Comparison of ENCODE assay signal across 13 cellular contexts in genomic region chr3:123976904-123977303, GRCh38. TPM values are rescaled to one million over a fixed set of nuclear protein-coding genes. Genes with fewer than 3 reads are reported as not detected.
"Had no signal": no experiment of that assay in that cellular context is flagged by ENCODE, and none has a peak within 500 bp of the region (broad histone marks: within the 10 kb centered on the region; RNA-seq: fewer than 3 reads in every experiment).

No MANE protein-coding gene starts in this region.

RNA-seq across cellular contexts. Expression of gene ROPN1, which starts 15.0 kb away (rescaled TPM):
- total RNA-seq: activated B cell treated with CpG ODN at 0.5 μM for 24 hours; activated CD8-positive, alpha-beta T cell treated with anti-CD3 and anti-CD28 coated beads for 36 hours; activated T-cell treated with anti-CD3 and anti-CD28 coated beads, Interleukin-2, amount 50 U/mL, for 4 hours; activated T-helper 17 cell treated with anti-CD3 and anti-CD28 coated beads, Interleukin-2, amount 50 U/mL, for 72 hours; body of pancreas; cardiac muscle cell; dermis microvascular lymphatic vessel endothelial cell; endothelial cell of umbilical vein; fibroblast of lung; frontal cortex; T-helper 17 cell had no signal
- polyA plus RNA-seq: adipose tissue, cardiac muscle cell, endothelial cell of umbilical vein, esophagus, fibroblast of lung had no signal
